ENCODE assay signal across 28 cellular contexts in the genomic region with DNA sequence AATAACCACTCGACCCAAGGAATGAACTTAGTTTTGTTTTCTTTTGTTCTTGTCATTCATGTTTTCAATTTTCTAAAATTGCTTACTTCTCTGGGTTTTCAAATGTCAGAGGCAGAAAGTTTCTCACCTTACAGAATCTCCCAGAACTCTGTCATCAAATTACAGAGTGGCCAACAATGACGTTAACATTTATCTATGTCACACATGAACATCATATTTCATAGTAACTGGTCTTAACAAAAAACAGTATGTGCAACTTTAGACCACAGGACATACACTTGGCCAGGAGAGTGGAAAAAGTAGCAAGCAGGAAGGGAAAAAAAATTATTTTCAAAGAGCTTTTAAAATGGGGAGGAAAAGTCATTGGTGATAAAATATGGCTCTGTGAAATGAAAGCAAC.
"Had no signal": no experiment of that assay in that cellular context is flagged by ENCODE, and none has a peak within 500 bp of the region (broad histone marks: within the 10 kb centered on the region; RNA-seq: fewer than 3 reads in every experiment).

No MANE protein-coding gene starts in this region.

- H3K27me3 ChIP-seq: colonic mucosa, foreskin keratinocyte, gastrocnemius medialis, heart left ventricle had no signal

- H3K9me3 Mint-ChIP-seq: dendritic cell treated with granulocyte-macrophage colony-stimulating factor and Interleukin-4, amounts not matched to agents 40 ng/mL and 50 ng/mL, for 4 days had no signal

- H3K27ac Mint-ChIP-seq: dendritic cell treated with granulocyte-macrophage colony-stimulating factor and Interleukin-4, amounts not matched to agents 40 ng/mL and 50 ng/mL, for 4 days; effector memory CD8-positive, alpha-beta T cell had no signal

- H3K27ac ChIP-seq: colonic mucosa, coronary artery, dorsolateral prefrontal cortex, epithelial cell of prostate, esophagus muscularis mucosa, esophagus squamous epithelium, foreskin keratinocyte, gastrocnemius medialis, gastroesophageal sphincter, heart left ventricle, heart right ventricle had no signal

- H3K4me3 Mint-ChIP-seq: dendritic cell treated with granulocyte-macrophage colony-stimulating factor and Interleukin-4, amounts not matched to agents 40 ng/mL and 50 ng/mL, for 4 days; effector memory CD8-positive, alpha-beta T cell had no signal

- FAIRE-seq: colon, endometrium, endothelial cell of umbilical vein, frontal cortex had no signal

- ATAC-seq: effector memory CD8-positive, alpha-beta T cell; esophagus mucosa; foreskin keratinocyte; gastrocnemius medialis; gastroesophageal sphincter; heart left ventricle; heart right ventricle had no signal

- H3K4me1 ChIP-seq: colonic mucosa, esophagus muscularis mucosa, esophagus squamous epithelium, foreskin keratinocyte, gastrocnemius medialis, gastroesophageal sphincter, heart left ventricle, heart right ventricle had no signal

- H3K4me3 ChIP-seq: colonic mucosa, coronary artery, dorsolateral prefrontal cortex, esophagus muscularis mucosa, esophagus squamous epithelium, gastrocnemius medialis, gastroesophageal sphincter, heart left ventricle, heart right ventricle had no signal

- H3K36me3 ChIP-seq: colonic mucosa, esophagus muscularis mucosa, esophagus squamous epithelium, gastrocnemius medialis, gastroesophageal sphincter, heart left ventricle, heart right ventricle had no signal

- H3K9me3 ChIP-seq: colonic mucosa, esophagus squamous epithelium, gastrocnemius medialis had no signal

- DNase-seq: colonic mucosa; cortex of kidney; dermis blood vessel endothelial cell; dorsolateral prefrontal cortex; effector CD4-positive, alpha-beta T cell; effector CD8-positive, alpha-beta T cell; effector memory CD4-positive, alpha-beta T cell; effector memory CD8-positive, alpha-beta T cell; erythroblast; esophagus squamous epithelium; foreskin fibroblast; foreskin keratinocyte; foreskin melanocyte; gastrocnemius medialis; glutamatergic neuron; head of caudate nucleus; heart left ventricle; heart right ventricle had no signal
